In the genomic region with DNA sequence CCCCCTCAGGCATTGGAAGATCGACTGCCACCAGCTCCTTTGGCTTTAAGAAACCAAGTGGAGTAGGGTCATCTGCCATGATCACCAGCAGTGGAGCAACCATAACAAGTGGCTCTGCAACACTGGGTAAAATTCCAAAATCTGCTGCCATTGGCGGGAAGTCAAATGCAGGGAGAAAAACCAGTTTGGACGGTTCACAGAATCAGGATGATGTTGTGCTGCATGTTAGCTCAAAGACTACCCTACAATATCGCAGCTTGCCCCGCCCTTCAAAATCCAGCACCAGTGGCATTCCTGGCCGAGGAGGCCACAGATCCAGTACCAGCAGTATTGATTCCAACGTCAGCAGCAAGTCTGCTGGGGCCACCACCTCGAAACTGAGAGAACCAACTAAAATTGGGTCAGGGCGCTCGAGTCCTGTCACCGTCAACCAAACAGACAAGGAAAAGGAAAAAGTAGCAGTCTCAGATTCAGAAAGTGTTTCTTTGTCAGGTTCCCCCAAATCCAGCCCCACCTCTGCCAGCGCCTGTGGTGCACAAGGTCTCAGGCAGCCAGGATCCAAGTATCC, we compare ENCODE assay signal across 23 cellular contexts.
DNase-seq lines count a peak whose midpoint lies in the region; ATAC-seq and TF ChIP-seq lines count a peak whose summit lies in the region.
"Had no signal": no experiment of that assay in that cellular context is flagged by ENCODE, and none has a peak within 500 bp of the region (broad histone marks: within the 10 kb centered on the region; RNA-seq: fewer than 3 reads in every experiment).

No MANE protein-coding gene starts in this region.

- ATAC-seq in esophagus mucosa = peak; percentile 58

- DNase-seq in HT-29 (ENCODE audit: low spot score) = peak; percentile 4
- DNase-seq in posterior vena cava (ENCODE audit: low spot score) = peak; percentile 56
- DNase-seq in RKO (ENCODE audit: low spot score) = no peak
- DNase-seq in GM19238 (ENCODE audit: insufficient read length, low spot score) = no peak
- DNase-seq in central memory CD4-positive, alpha-beta T cell = no peak
- DNase-seq: CD8-positive, alpha-beta memory T cell; DMS79 treated with DMSO at 0.1 percent for 48 hours; GM23248; H9; NCI-H1092; NCI-H1417 treated with DMSO at 0.1 percent for 48 hours; NCI-H1694 treated with DMSO at 0.1 percent for 48 hours; NCI-H2081 treated with DMSO at 0.1 percent for 48 hours; NCI-H2171 treated with DMSO at 0.1 percent for 48 hours; NCI-H524; NCI-H748 treated with DMSO at 0.1 percent for 48 hours; Right ventricle myocardium superior; RPMI8226; T-helper 1 cell had no signal

- intact Hi-C loops in posterior vena cava (cut with DNase I) = no loop called here

- no peak for TF ChIP-seq CTCF in VCaP (conservative IDR thresholded peaks at IDR 0.05)

- H3K27ac ChIP-seq in VCaP = peak overlapping the region; percentile 77
- H3K27ac ChIP-seq: GM23248, KMS-11, PC-9 had no signal

Comparison
In these comparisons a context has a peak if more than half of its experiments do, and no peak if none do; other contexts are left out.
1. DNase-seq: peak in HT-29 (single experiment) and posterior vena cava (single experiment); none in RKO (single experiment), GM19238 (single experiment) and central memory CD4-positive, alpha-beta T cell (single experiment).